Comparison of ENCODE assay signal across 13 cellular contexts in the genomic region with DNA sequence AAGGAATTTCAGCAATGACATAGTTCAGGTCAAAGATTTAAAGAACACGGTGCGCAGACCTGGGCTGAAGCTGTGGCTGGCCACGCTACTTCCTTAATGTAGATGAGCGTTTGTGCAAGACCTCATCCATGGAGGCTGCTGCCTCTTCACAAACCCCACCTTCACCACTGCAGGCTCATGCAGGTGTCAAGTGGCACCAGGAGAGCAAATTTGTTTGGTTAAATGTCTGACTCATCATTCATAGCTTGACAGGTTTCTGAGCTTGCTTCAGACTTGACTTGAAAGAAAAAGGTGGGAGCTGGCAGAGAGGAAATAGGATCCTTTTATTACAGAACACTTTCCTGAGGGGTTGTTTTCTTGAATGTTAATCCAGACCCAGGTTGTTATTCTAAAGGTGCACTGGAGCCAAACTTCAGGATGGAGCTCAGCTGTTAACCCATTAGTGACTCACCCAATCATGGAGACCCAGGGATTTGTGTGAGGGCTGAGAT.
DNase-seq lines count a peak whose midpoint lies in the region; ATAC-seq and TF ChIP-seq lines count a peak whose summit lies in the region.
"Had no signal": no experiment of that assay in that cellular context is flagged by ENCODE, and none has a peak within 500 bp of the region (broad histone marks: within the 10 kb centered on the region; RNA-seq: fewer than 3 reads in every experiment).

No MANE protein-coding gene starts in this region.

- intact Hi-C loops in thyroid gland (cut with DNase I): no loop called here

- no peak for TF ChIP-seq POLR2A in thyroid gland (IDR thresholded peaks at IDR 0.05)

- H3K4me1 ChIP-seq in foreskin keratinocyte: no peaks in the 10 kb centered on the region
- H3K4me1 ChIP-seq in thyroid gland: peaks cover 25 to 37% of the 10 kb centered on the region in 2 donors
- H3K4me1 ChIP-seq: A549 had no signal

- in situ Hi-C loops in G401 (cut with HindIII; ENCODE audit: low sequenced_read_pairs): no loop called here

- H3K9me3 ChIP-seq in thyroid gland: no peaks in the 10 kb centered on the region
- H3K9me3 ChIP-seq: A549 had no signal

- H3K4me3 ChIP-seq in thyroid gland (replicated peaks in 1 of 3): no peak overlapping the region
- H3K4me3 ChIP-seq: A549 had no signal

- no peaks in the 10 kb centered on the region for H3K27me3 ChIP-seq in foreskin keratinocyte
- H3K27me3 ChIP-seq in thyroid gland: no peaks in the 10 kb centered on the region

- ATAC-seq in foreskin keratinocyte: peak; percentile 87
- no peak for ATAC-seq in HG03025 (IDR thresholded peaks at IDR 0.05; ENCODE audit: low FRiP score, unreplicated experiment)
- no peak for ATAC-seq in GM19395 (IDR thresholded peaks at IDR 0.05; ENCODE audit: unreplicated experiment)
- ATAC-seq: A549, natural killer cell had no signal

- no peaks in the 10 kb centered on the region for H3K36me3 ChIP-seq in thyroid gland

- WGBS in thyroid gland, 2 donors: 40 to 48% methylated on average over 4 of the region's 4 CpGs

- DNase-seq in SIG-M5 treated with dmso at 0.1 percent for 504 hours (lab: John Stamatoyannopoulos, UW; ENCODE audit: unreplicated experiment) (peak; percentile 11), SIG-M5 (lab: John Stamatoyannopoulos, UW) (no peak), NCI-H226 (peak; percentile 55), foreskin keratinocyte (peak; percentile 72 to 74), thyroid gland (peak; percentile 62 to 64), G401 (ENCODE audit: low spot score) (no peak)
- DNase-seq: activated gamma-delta T cell treated with Interleukin-2 at 50 U/mL for 16 hours; central memory CD4-positive, alpha-beta T cell; Karpas-422; natural killer cell had no signal

- TF ChIP-seq CTCF in foreskin keratinocyte (conservative IDR thresholded peaks at IDR 0.05): no peak
- TF ChIP-seq CTCF in thyroid gland (IDR thresholded peaks at IDR 0.05): no peak

- H3K27ac ChIP-seq in foreskin keratinocyte (no peak overlapping the region), thyroid gland (peak overlapping the region in 1 of 3 donors; percentile 44)
- H3K27ac ChIP-seq: A549 had no signal

Comparison
In these comparisons a context has a peak if more than half of its experiments do, and no peak if none do; other contexts are left out.
1. DNase-seq: peak in SIG-M5 treated with dmso at 0.1 percent for 504 hours (single experiment), NCI-H226 (single experiment), foreskin keratinocyte (2 of 2) and thyroid gland (2 of 2); none in SIG-M5 (single experiment) and G401 (single experiment).